8 cellular contexts compared by ENCODE assay signal in the genomic region with DNA sequence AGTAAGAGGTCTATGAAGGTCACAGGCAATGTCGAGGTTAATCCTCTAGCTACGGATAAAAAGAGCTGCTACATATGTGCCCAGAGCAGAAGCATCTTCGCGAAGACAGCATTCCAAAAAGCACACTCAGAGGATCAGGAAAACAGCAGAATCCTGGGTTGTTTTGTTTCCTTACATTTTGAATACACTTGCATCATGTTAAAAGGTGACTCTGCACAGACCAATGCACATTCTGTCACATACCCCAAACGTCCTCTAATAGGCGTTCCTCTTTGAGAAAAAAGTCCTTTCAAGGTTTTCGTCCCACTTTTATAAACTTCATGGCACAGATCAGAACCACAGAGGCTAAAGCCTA. TPM values are rescaled to one million over a fixed set of nuclear protein-coding genes. Genes with fewer than 3 reads are reported as not detected.
DNase-seq lines count a peak whose midpoint lies in the region; ATAC-seq and TF ChIP-seq lines count a peak whose summit lies in the region.
"Had no signal": no experiment of that assay in that cellular context is flagged by ENCODE, and none has a peak within 500 bp of the region (broad histone marks: within the 10 kb centered on the region; RNA-seq: fewer than 3 reads in every experiment).

No MANE protein-coding gene starts in this region.

- WGBS in mesodermal cell (ENCODE audit: insufficient coverage in 2 of 2), 2 experiments: 64 to 69% methylated on average over 5 to 7 of the region's 7 CpGs

- CTCF ChIA-PET in Panc1 (lab: Charles Lee): interaction anchor here (0.6 kb wide), 1 partner anchor 27 kb away, joined by 3 read pairs; no protein-coding TSS in a partner anchor

- in situ Hi-C loops in Panc1 (cut with HindIII; ENCODE audit: low pct_unique_long_range_greater_than_20kb, low sequenced_read_pairs): no loop called here

- H3K4me3 ChIP-seq in Panc1 (ENCODE audit: low read depth in 2 of 2, low read length in 2 of 2) (peak overlapping the region in 1 of 2 experiments; percentile 25; a peak in 2 of 4 replicates), mesodermal cell (ENCODE audit: extremely low read depth, insufficient read depth, low read length, poor library complexity, severe bottlenecking) (no peak overlapping the region), thoracic aorta (peak overlapping the region; percentile 6), BE2C (ENCODE audit: low read depth, low read length) (no peak overlapping the region)

- POLR2A ChIA-PET in Panc1 (lab: Charles Lee): interaction anchor here (0.6 to 0.9 kb wide), 3 partner anchors 9 to 202 kb away, joined by 3 to 14 read pairs (median 4); no protein-coding TSS in a partner anchor

- no peaks in the 10 kb centered on the region for H3K27me3 ChIP-seq in Panc1 (ENCODE audit: control insufficient read depth, insufficient read depth, low read length)
- no peaks in the 10 kb centered on the region for H3K27me3 ChIP-seq in thoracic aorta (replicated peaks; ENCODE audit: insufficient read depth)
- no peaks in the 10 kb centered on the region for H3K27me3 ChIP-seq in BE2C

- H3K9me3 ChIP-seq in Panc1 (ENCODE audit: control insufficient read depth, insufficient read depth, low read depth, low read length): no peaks in the 10 kb centered on the region
- no peaks in the 10 kb centered on the region for H3K9me3 ChIP-seq in mesodermal cell (ENCODE audit: control insufficient read depth, low read length)
- H3K9me3 ChIP-seq in thoracic aorta: no peaks in the 10 kb centered on the region
- no peaks in the 10 kb centered on the region for H3K9me3 ChIP-seq in BE2C

- intact Hi-C loops in Panc1 (cut with micrococcal nuclease; ENCODE audit: unreplicated experiment): no loop called here

- BruUV-seq in Panc1 (replicated peaks; lab: Mats Ljungman, UMichigan): TSS peak; percentile 32

- H3K27ac ChIP-seq in Panc1 (ENCODE audit: low read length): peak overlapping the region; percentile 96
- H3K27ac ChIP-seq in cingulate gyrus (ENCODE audit: low read depth, low read length): peak overlapping the region; percentile 95
- H3K27ac ChIP-seq in mesodermal cell (ENCODE audit: low read depth, low read length, severe bottlenecking): peak overlapping the region; percentile 99
- H3K27ac ChIP-seq in thoracic aorta: peak overlapping the region; percentile 74 to 78

- TF ChIP-seq CTCF in Panc1 (IDR thresholded peaks at IDR 0.05): no peak
- TF ChIP-seq CTCF in thoracic aorta (IDR thresholded peaks at IDR 0.05): no peak
- TF ChIP-seq CTCF in BE2C (IDR thresholded peaks at IDR 0.05; ENCODE audit: low read depth, low read length): no peak

- H3K4me1 ChIP-seq in Panc1 (ENCODE audit: control insufficient read depth, insufficient read depth, low read length) (peaks cover 86% of the 10 kb centered on the region), mesodermal cell (ENCODE audit: control insufficient read depth, insufficient read depth, low read length, poor library complexity, severe bottlenecking) (peaks cover 71% of the 10 kb centered on the region), thoracic aorta (ENCODE audit: control insufficient read depth in 1 of 2, low read depth in 2 of 2) (peaks cover 58 to 83% of the 10 kb centered on the region in 2 donors), BE2C (no peaks in the 10 kb centered on the region; the same call in 1 of the 2 replicates)

- no peak for ATAC-seq in Panc1
- ATAC-seq in thoracic aorta (ENCODE audit: insufficient number of reproducible peaks, low FRiP score, low read depth): no peak
- ATAC-seq in HG03025 (IDR thresholded peaks at IDR 0.05; ENCODE audit: low FRiP score, unreplicated experiment): no peak

- DNase-seq in Panc1 (ENCODE audit: low read depth, low spot score) (no peak), thoracic aorta (ENCODE audit: low spot score) (no peak), hippocampal formation (lab: John Stamatoyannopoulos, UW) (no peak), BE2C (no peak)
- DNase-seq: stimulated activated CD8-positive, alpha-beta memory T cell treated with anti-CD3 and anti-CD28 coated beads, Interleukin-4, amount 100 ng/mL, for 48 hours had no signal

- H3K36me3 ChIP-seq in Panc1 (ENCODE audit: control insufficient read depth, insufficient read depth, low read length) (no peaks in the 10 kb centered on the region; the same call in 1 of the 2 replicates), mesodermal cell (ENCODE audit: control insufficient read depth, insufficient read depth, low read length) (peaks cover 62% of the 10 kb centered on the region), thoracic aorta (no peaks in the 10 kb centered on the region), BE2C (no peaks in the 10 kb centered on the region)

RNA-seq across cellular contexts. Expression of a gene that starts 52.7 kb away (rescaled TPM):
- total RNA-seq in Panc1 (2021; ENCODE audit: unreplicated experiment): 66.0 TPM
- 61.2 TPM for polyA plus RNA-seq in Panc1 (2012; ENCODE audit: insufficient read length)
- 115 TPM for polyA plus RNA-seq in mesodermal cell (2013, experiment 1 of 2)
- 90.5 TPM for polyA plus RNA-seq in mesodermal cell (2013, experiment 2 of 2)
- total RNA-seq in thoracic aorta: 100 to 1,000 TPM; 113 to 114 TPM
- polyA plus RNA-seq in BE2C (2012; ENCODE audit: insufficient read depth, insufficient read length, low read depth): 21.6 TPM
